20 cellular contexts compared by ENCODE assay signal in the genomic region with DNA sequence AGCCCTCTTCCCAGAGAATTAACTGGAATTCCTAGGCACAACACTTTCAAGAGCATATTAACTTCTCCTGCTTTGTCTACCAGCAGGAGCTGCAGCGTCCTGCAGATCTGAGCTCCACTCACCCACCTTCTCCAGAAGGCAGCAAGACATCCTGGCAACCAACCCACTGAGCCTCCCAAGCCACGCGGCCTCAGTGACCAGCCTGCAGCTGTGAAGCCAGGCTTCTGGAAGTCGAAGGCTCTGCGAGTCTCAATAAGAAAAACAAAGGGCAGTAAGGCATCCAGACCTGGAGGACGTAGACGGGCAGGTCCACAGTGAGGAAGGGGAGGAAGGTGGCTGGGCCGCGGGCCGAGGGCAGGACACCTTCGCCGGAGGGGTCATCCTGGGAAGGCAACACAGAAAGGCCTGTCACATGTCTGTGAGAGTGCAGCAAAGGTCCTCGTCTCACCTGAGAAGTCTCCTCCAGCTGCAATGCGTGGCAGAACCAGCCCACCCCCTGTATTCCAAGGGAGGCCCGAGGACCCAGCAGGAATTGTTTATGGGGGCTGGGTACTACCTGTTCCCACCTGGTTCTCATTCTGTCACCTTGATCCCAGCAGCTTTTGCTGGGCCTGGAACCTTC. TPM values are rescaled to one million over a fixed set of nuclear protein-coding genes. Genes with fewer than 3 reads are reported as not detected.
A peak's percentile ranks its signal among the peaks of the same experiment; 100 is the strongest.
DNase-seq lines count a peak whose midpoint lies in the region; ATAC-seq and TF ChIP-seq lines count a peak whose summit lies in the region.
"Had no signal": no experiment of that assay in that cellular context is flagged by ENCODE, and none has a peak within 500 bp of the region (broad histone marks: within the 10 kb centered on the region; RNA-seq: fewer than 3 reads in every experiment).

No MANE protein-coding gene starts in this region.

- H3K9me3 Mint-ChIP-seq in WTC11 (no peaks in the 10 kb centered on the region), nephron progenitor cell (no peaks in the 10 kb centered on the region)
- H3K9me3 Mint-ChIP-seq: CD8-positive, alpha-beta T cell had no signal

- CTCF ChIA-PET in WTC11 (lab: Charles Lee): no interaction called here

- no peak for TF ChIP-seq EP300 in suprapubic skin (IDR thresholded peaks at IDR 0.05)

- DNase-seq in Right ventricle myocardium inferior (ENCODE audit: missing footprints) (peak; percentile 56), left ventricle myocardium superior (no peak), WTC11 (ENCODE audit: low spot score) (no peak), nephron progenitor cell (no peak), suprapubic skin (ENCODE audit: low spot score in 2 of 2) (no peak), HuH-7 (ENCODE audit: low spot score) (no peak), T-helper 17 cell (no peak)
- DNase-seq in stimulated activated CD8-positive, alpha-beta memory T cell treated with anti-CD3 and anti-CD28 coated beads, Interleukin-4, amount 100 ng/mL, for 48 hours: peak; percentile 10
- DNase-seq: DND-41, HCEC 1CT, MV-4-11, NCI-H1417 treated with DMSO at 0.1 percent for 48 hours, NCI-H2029, NCI-H2171 treated with DMSO at 0.1 percent for 48 hours, NCI-H748 treated with DMSO at 0.1 percent for 48 hours, PC-3 had no signal

- WGBS in suprapubic skin: 87% methylated on average over 13 of the region's 15 CpGs

- peaks cover 63% of the 10 kb centered on the region for H3K36me3 ChIP-seq in suprapubic skin

- no peaks in the 10 kb centered on the region for H3K27me3 ChIP-seq in suprapubic skin
- H3K27me3 ChIP-seq: BLaER1 had no signal

- no peak overlapping the region for H3K27ac ChIP-seq in suprapubic skin
- H3K27ac ChIP-seq: BLaER1 had no signal

- H3K4me3 Mint-ChIP-seq in WTC11 (no peak overlapping the region), nephron progenitor cell (no peak overlapping the region), T-helper 17 cell (no peak overlapping the region)
- H3K4me3 Mint-ChIP-seq: CD8-positive, alpha-beta T cell had no signal

- POLR2A ChIA-PET in WTC11 (lab: Charles Lee): no interaction called here

- no peaks in the 10 kb centered on the region for H3K4me1 ChIP-seq in suprapubic skin
- H3K4me1 ChIP-seq: BLaER1 had no signal

- no peak for TF ChIP-seq CTCF in WTC11 (IDR thresholded peaks at IDR 0.05)
- no peak for TF ChIP-seq CTCF in nephron progenitor cell (IDR thresholded peaks at IDR 0.05)
- no peak for TF ChIP-seq CTCF in suprapubic skin (IDR thresholded peaks at IDR 0.05)

- H3K9me3 ChIP-seq in suprapubic skin: no peaks in the 10 kb centered on the region
- H3K9me3 ChIP-seq in T-helper 17 cell (ENCODE audit: control insufficient read depth, low read length, poor library complexity, severe bottlenecking): no peaks in the 10 kb centered on the region
- H3K9me3 ChIP-seq: BLaER1 had no signal

- peak overlapping the region; percentile 65; the same call in 1 of the 2 replicates for H3K27ac Mint-ChIP-seq in WTC11
- H3K27ac Mint-ChIP-seq in nephron progenitor cell: peak overlapping the region; percentile 59
- no peak overlapping the region for H3K27ac Mint-ChIP-seq in T-helper 17 cell
- H3K27ac Mint-ChIP-seq: CD8-positive, alpha-beta T cell had no signal

- H3K4me3 ChIP-seq in suprapubic skin: no peak overlapping the region
- H3K4me3 ChIP-seq: BLaER1, K562 had no signal

- TF ChIP-seq POLR2A in suprapubic skin (IDR thresholded peaks at IDR 0.05): no peak

- intact Hi-C loops in Right ventricle myocardium inferior (cut with DNase I): no loop called here
- intact Hi-C loops in left ventricle myocardium superior (cut with micrococcal nuclease): no loop called here

- H3K27me3 Mint-ChIP-seq in WTC11 (ENCODE audit: low read depth) (no peaks in the 10 kb centered on the region), nephron progenitor cell (ENCODE audit: low read depth, poor library complexity) (peaks cover 6% of the 10 kb centered on the region), T-helper 17 cell (no peaks in the 10 kb centered on the region)

- ATAC-seq in Right ventricle myocardium inferior (no peak), left ventricle myocardium superior (no peak), WTC11 (no peak), T-helper 17 cell (no peak)
- ATAC-seq: CD8-positive, alpha-beta T cell; K562; PC-3 had no signal

- H3K36me3 Mint-ChIP-seq in WTC11 (peaks cover 12% of the 10 kb centered on the region; the same call in 1 of the 2 replicates), nephron progenitor cell (ENCODE audit: low read depth) (peaks cover 19% of the 10 kb centered on the region), T-helper 17 cell (ENCODE audit: low read depth) (peaks cover 11% of the 10 kb centered on the region)

- peaks cover 19% of the 10 kb centered on the region for H3K4me1 Mint-ChIP-seq in WTC11
- peaks cover 8% of the 10 kb centered on the region for H3K4me1 Mint-ChIP-seq in nephron progenitor cell
- H3K4me1 Mint-ChIP-seq in T-helper 17 cell: peaks cover 2% of the 10 kb centered on the region

TF ChIP-seq in WTC11, 78 proteins besides CTCF, POLR2A, EP300 and RAD21:
- TF ChIP-seq SP1 (CRISPR knock-in tag; conservative IDR thresholded peaks at IDR 0.05) (no peak), NFATC4 (CRISPR knock-in tag; IDR thresholded peaks at IDR 0.05) (no peak), OVOL2 (CRISPR knock-in tag; IDR thresholded peaks at IDR 0.05; ENCODE audit: borderline replicate concordance) (no peak), HMGA2 (CRISPR knock-in tag; IDR thresholded peaks at IDR 0.05) (no peak), MXD4 (CRISPR knock-in tag; IDR thresholded peaks at IDR 0.05; ENCODE audit: borderline replicate concordance) (no peak), SOX15 (CRISPR knock-in tag; IDR thresholded peaks at IDR 0.05) (no peak)
- TF ChIP-seq, protein P1, sequence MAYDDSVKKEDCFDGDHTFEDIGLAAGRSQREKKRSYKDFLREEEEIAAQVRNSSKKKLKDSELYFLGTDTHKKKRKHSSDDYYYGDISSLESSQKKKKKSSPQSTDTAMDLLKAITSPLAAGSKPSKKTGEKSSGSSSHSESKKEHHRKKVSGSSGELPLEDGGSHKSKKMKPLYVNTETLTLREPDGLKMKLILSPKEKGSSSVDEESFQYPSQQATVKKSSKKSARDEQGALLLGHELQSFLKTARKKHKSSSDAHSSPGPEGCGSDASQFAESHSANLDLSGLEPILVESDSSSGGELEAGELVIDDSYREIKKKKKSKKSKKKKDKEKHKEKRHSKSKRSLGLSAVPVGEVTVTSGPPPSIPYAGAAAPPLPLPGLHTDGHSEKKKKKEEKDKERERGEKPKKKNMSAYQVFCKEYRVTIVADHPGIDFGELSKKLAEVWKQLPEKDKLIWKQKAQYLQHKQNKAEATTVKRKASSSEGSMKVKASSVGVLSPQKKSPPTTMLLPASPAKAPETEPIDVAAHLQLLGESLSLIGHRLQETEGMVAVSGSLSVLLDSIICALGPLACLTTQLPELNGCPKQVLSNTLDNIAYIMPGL (CRISPR knock-in tag; IDR thresholded peaks at IDR 0.05): no peak
- TF ChIP-seq, protein P2, sequence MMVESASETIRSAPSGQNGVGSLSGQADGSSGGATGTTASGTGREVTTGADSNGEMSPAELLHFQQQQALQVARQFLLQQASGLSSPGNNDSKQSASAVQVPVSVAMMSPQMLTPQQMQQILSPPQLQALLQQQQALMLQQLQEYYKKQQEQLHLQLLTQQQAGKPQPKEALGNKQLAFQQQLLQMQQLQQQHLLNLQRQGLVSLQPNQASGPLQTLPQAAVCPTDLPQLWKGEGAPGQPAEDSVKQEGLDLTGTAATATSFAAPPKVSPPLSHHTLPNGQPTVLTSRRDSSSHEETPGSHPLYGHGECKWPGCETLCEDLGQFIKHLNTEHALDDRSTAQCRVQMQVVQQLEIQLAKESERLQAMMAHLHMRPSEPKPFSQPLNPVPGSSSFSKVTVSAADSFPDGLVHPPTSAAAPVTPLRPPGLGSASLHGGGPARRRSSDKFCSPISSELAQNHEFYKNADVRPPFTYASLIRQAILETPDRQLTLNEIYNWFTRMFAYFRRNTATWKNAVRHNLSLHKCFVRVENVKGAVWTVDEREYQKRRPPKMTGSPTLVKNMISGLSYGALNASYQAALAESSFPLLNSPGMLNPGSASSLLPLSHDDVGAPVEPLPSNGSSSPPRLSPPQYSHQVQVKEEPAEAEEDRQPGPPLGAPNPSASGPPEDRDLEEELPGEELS (CRISPR knock-in tag; IDR thresholded peaks at IDR 0.05): no peak

RNA-seq across cellular contexts. Expression of a gene that starts 36.2 kb away (rescaled TPM):
- total RNA-seq in Right ventricle myocardium inferior (15.9 TPM), left ventricle myocardium superior (17.9 TPM), WTC11 (2021) (32.9 to 34.7 TPM (median 33.4 TPM) in 3 replicates), suprapubic skin (10 to 100 TPM; 40.5 to 97.5 (median 61.2) TPM), T-helper 17 cell (10 to 100 TPM; 57.2 to 59.0 TPM)

RNA-seq across cellular contexts. Expression of a gene that starts 44.7 kb away (rescaled TPM):
- not detected for total RNA-seq in Right ventricle myocardium inferior
- total RNA-seq in left ventricle myocardium superior: not detected
- total RNA-seq in WTC11 (2021): 0.41 TPM in 1 of 3 replicates, not detected in the others
- not detected for total RNA-seq in suprapubic skin
- not detected for total RNA-seq in T-helper 17 cell
- total RNA-seq: CD8-positive, alpha-beta T cell; K562; NCI-H460; PC-3 had no signal

Comparison
In these comparisons a context has a peak if more than half of its experiments do, and no peak if none do; other contexts are left out.
1. DNase-seq: peak in Right ventricle myocardium inferior (single experiment) and stimulated activated CD8-positive, alpha-beta memory T cell treated with anti-CD3 and anti-CD28 coated beads, Interleukin-4, amount 100 ng/mL, for 48 hours (single experiment); none in left ventricle myocardium superior (single experiment), WTC11 (single experiment), nephron progenitor cell (single experiment), suprapubic skin (0 of 2), HuH-7 (single experiment) and T-helper 17 cell (0 of 3).